ENCODE assay signal across 9 cellular contexts in genomic region chr22:30100770-30101169, GRCh38. TPM values are rescaled to one million over a fixed set of nuclear protein-coding genes. Genes with fewer than 3 reads are reported as not detected.
"Had no signal": no experiment of that assay in that cellular context is flagged by ENCODE, and none has a peak within 500 bp of the region (broad histone marks: within the 10 kb centered on the region; RNA-seq: fewer than 3 reads in every experiment).

No MANE protein-coding gene starts in this region.

RNA-seq across cellular contexts. Expression of gene HORMAD2, which starts 20.5 kb away (rescaled TPM):
- total RNA-seq: activated B cell treated with CpG ODN at 0.5 μM for 24 hours; activated naive CD4-positive, alpha-beta T cell treated with anti-CD3 and anti-CD28 coated beads for 36 hours; astrocyte; K562; LHCN-M2; MCF 10A; PC-3; SJSA1; T-helper 1 cell treated with Interleukin-12 subunit alpha and Interleukin-12 subunit beta and Interleukin-4 antibody, amounts not matched to agents 30 ng/mL and 1 ng/mL, for 36 hours had no signal
